In genomic region chr11:6483015-6483414, GRCh38 we compare ENCODE assay signal across 13 cellular contexts. TPM values are rescaled to one million over a fixed set of nuclear protein-coding genes. Genes with fewer than 3 reads are reported as not detected.
DNase-seq lines count a peak whose midpoint lies in the region; ATAC-seq, FAIRE-seq and TF ChIP-seq lines count a peak whose summit lies in the region.
"Had no signal": no experiment of that assay in that cellular context is flagged by ENCODE, and none has a peak within 500 bp of the region (broad histone marks: within the 10 kb centered on the region; RNA-seq: fewer than 3 reads in every experiment).

No MANE protein-coding gene starts in this region.

- H3K4me2 ChIP-seq in GM12878 (ENCODE audit: control insufficient read depth, insufficient read depth) = peak overlapping the region; percentile 98

- H3K4me1 ChIP-seq in CD4-positive, CD25-positive, alpha-beta regulatory T cell (ENCODE audit: control insufficient read depth, insufficient read depth, low read length, poor library complexity, severe bottlenecking) = peaks cover 33% of the 10 kb centered on the region
- H3K4me1 ChIP-seq in GM12878 (ENCODE audit: control insufficient read depth, insufficient read depth, low read length) = peaks cover 19% of the 10 kb centered on the region
- H3K4me1 ChIP-seq in SJCRH30 = peaks cover 3% of the 10 kb centered on the region; the same call in 1 of the 2 replicates

- no peak for FAIRE-seq in GM12878 (lab: Jason Lieb, UNC)
- FAIRE-seq: islet of Langerhans had no signal

- no peak for TF ChIP-seq POLR2A in GM12878 (IDR thresholded peaks at IDR 0.05; ENCODE audit: low read depth, low read length)

- peak overlapping the region; percentile 87 for H3K4me3 ChIP-seq in CD4-positive, CD25-positive, alpha-beta regulatory T cell (ENCODE audit: low read depth, low read length)
- H3K4me3 ChIP-seq in GM12878 (peak overlapping the region; percentile 93; the same call in 1 of the 2 replicates), SJCRH30 (no peak overlapping the region)

- H4K20me1 ChIP-seq in GM12878 (ENCODE audit: control insufficient read depth, insufficient read depth) = no peaks in the 10 kb centered on the region

- ATAC-seq in CD4-positive, CD25-positive, alpha-beta regulatory T cell (ENCODE audit: low read depth in 2 of 2) = no peak
- ATAC-seq in GM12878 (no peak), natural killer cell (no peak)

- peaks cover 14% of the 10 kb centered on the region for H3K36me3 Mint-ChIP-seq in CD4-positive, CD25-positive, alpha-beta regulatory T cell
- H3K36me3 Mint-ChIP-seq in IgD-negative memory B cell = no peaks in the 10 kb centered on the region
- H3K36me3 Mint-ChIP-seq in natural killer cell = no peaks in the 10 kb centered on the region

- no peak for DNase-seq in CD4-positive, CD25-positive, alpha-beta regulatory T cell
- DNase-seq in GM12878 (ENCODE audit: low read depth, low spot score) = no peak
- no peak for DNase-seq in natural killer cell
- no peak for DNase-seq in KBM-7
- DNase-seq in NCI-H1417 (lab: John Stamatoyannopoulos, UW) = no peak
- no peak for DNase-seq in SJCRH30
- DNase-seq in activated CD4-positive, CD25-positive, alpha-beta regulatory T cell (lab: John Stamatoyannopoulos, UW) = no peak
- DNase-seq: SIG-M5 had no signal

- no peak overlapping the region; the same call in 1 of the 2 replicates for H3K9ac ChIP-seq in GM12878 (ENCODE audit: control insufficient read depth, insufficient read depth, low read length)

- no peaks in the 10 kb centered on the region for H3K27me3 Mint-ChIP-seq in CD4-positive, CD25-positive, alpha-beta regulatory T cell
- H3K27me3 Mint-ChIP-seq in IgD-negative memory B cell (no peaks in the 10 kb centered on the region), natural killer cell (ENCODE audit: low read depth in 2 of 2) (no peaks in the 10 kb centered on the region)

- TF ChIP-seq CTCF in GM12878 (IDR thresholded peaks at IDR 0.05 in 2 of 3, conservative IDR thresholded peaks at IDR 0.05 in 1 of 3; ENCODE audit: control insufficient read depth in 2 of 3, extremely low read depth in 1 of 3, insufficient read depth in 1 of 3, low read depth in 3 of 3, low read length in 3 of 3) (no peak), natural killer cell (IDR thresholded peaks at IDR 0.05) (no peak)

- intact Hi-C loops in GM12878 (cut with micrococcal nuclease; ENCODE audit: unreplicated experiment) (loop anchor here (10.0 kb wide), 2 partner anchors 248 to 1042 kb away; partner anchors contain the start of genes CNGA4 and FHIP1B), natural killer cell (cut with micrococcal nuclease) (loop anchor here (5.0 kb wide), 2 partner anchors 281 to 796 kb away; partner anchors contain the start of genes TRIM22 and TRIM5)

- SMC1A ChIA-PET in GM12878 (lab: Charles Lee; ENCODE audit: uncharacterized antibody, unreplicated experiment) = interaction anchor here (1.1 to 2.9 kb wide), 5 partner anchors 9 to 200 kb away, joined by 3 to 14 read pairs (median 3); partner anchors contain the start of gene MRPL17

- peak overlapping the region; percentile 48 to 97 (median 70) for H3K27ac Mint-ChIP-seq in CD4-positive, CD25-positive, alpha-beta regulatory T cell
- H3K27ac Mint-ChIP-seq in IgD-negative memory B cell (peak overlapping the region; percentile 15 to 93 (median 48)), natural killer cell (peak overlapping the region; percentile 95 to 99)

- peaks cover 40% of the 10 kb centered on the region for H3K79me2 ChIP-seq in GM12878 (ENCODE audit: control insufficient read depth, insufficient read depth, low read length)

- POLR2A ChIA-PET in GM12878 (lab: Charles Lee) = interaction anchor here (0.6 kb wide), 1 partner anchor 14 kb away, joined by 3 read pairs; the partner anchor contains the start of gene DNHD1

- H3K27me3 ChIP-seq in CD4-positive, CD25-positive, alpha-beta regulatory T cell (ENCODE audit: control insufficient read depth, insufficient read depth, low read length) = no peaks in the 10 kb centered on the region
- H3K27me3 ChIP-seq in GM12878 (replicated peaks in 1 of 2; ENCODE audit: control insufficient read depth in 2 of 2, insufficient read depth in 2 of 2, low read length in 1 of 2) = no peaks in the 10 kb centered on the region
- no peaks in the 10 kb centered on the region for H3K27me3 ChIP-seq in SJCRH30
- H3K27me3 ChIP-seq: tibial nerve had no signal

- TF ChIP-seq EP300 in GM12878 (IDR thresholded peaks at IDR 0.05; ENCODE audit: borderline replicate concordance in 1 of 2, control insufficient read depth in 1 of 2, low read depth in 2 of 2, low read length in 2 of 2) = no peak

- RAD21 ChIA-PET in GM12878 (lab: Charles Lee; ENCODE audit: unreplicated experiment) = no interaction called here

- CTCF ChIA-PET in GM12878 (lab: Yijun Ruan, JAX) = interaction anchor here (0.7 to 10.7 kb wide), 7 partner anchors 23 to 265 kb away, joined by 3 to 119 read pairs (median 10); partner anchors contain the start of gene MRPL17

- no peak overlapping the region for H2AFZ ChIP-seq in GM12878 (ENCODE audit: control insufficient read depth, low read depth, low read length)

- H3K27ac ChIP-seq in CD4-positive, CD25-positive, alpha-beta regulatory T cell (ENCODE audit: insufficient read depth, low read length, poor library complexity, severe bottlenecking) = peak overlapping the region; percentile 94
- H3K27ac ChIP-seq in GM12878 (ENCODE audit: control insufficient read depth, insufficient read depth) (no peak overlapping the region; the same call in 1 of the 2 replicates), SJCRH30 (no peak overlapping the region)

- in situ Hi-C loops in GM12878 (cut with MboI) (loop anchor here (5.0 kb wide), 1 partner anchor 124 kb away; no protein-coding TSS in a partner anchor), KBM-7 (cut with MboI; ENCODE audit: low pct_unique_long_range_greater_than_20kb, low sequenced_read_pairs) (no loop called here)

- H3K36me3 ChIP-seq in CD4-positive, CD25-positive, alpha-beta regulatory T cell (ENCODE audit: control insufficient read depth, insufficient read depth, low read length) = peaks cover 50% of the 10 kb centered on the region
- H3K36me3 ChIP-seq in GM12878 (ENCODE audit: control insufficient read depth in 2 of 2, insufficient read depth in 2 of 2, low read length in 1 of 2) (peaks cover 0 to 16% of the 10 kb centered on the region in 2 experiments; a peak in 2 of 4 replicates), SJCRH30 (peaks cover 42% of the 10 kb centered on the region)

- no peak for TF ChIP-seq RAD21 in GM12878 (IDR thresholded peaks at IDR 0.05; ENCODE audit: insufficient read depth, low read depth, low read length)

- H3K9me3 ChIP-seq in CD4-positive, CD25-positive, alpha-beta regulatory T cell (ENCODE audit: control insufficient read depth in 2 of 2, low read length in 2 of 2) = no peaks in the 10 kb centered on the region
- H3K9me3 ChIP-seq in GM12878 (replicated peaks; ENCODE audit: control insufficient read depth, insufficient read depth, low read length) (no peaks in the 10 kb centered on the region), SJCRH30 (replicated peaks) (no peaks in the 10 kb centered on the region)
- H3K9me3 ChIP-seq: tibial nerve had no signal

- H3K4me3 Mint-ChIP-seq in CD4-positive, CD25-positive, alpha-beta regulatory T cell = peak overlapping the region; percentile 89 to 99 (median 96)
- H3K4me3 Mint-ChIP-seq in IgD-negative memory B cell = peak overlapping the region in 3 of 4 donors; percentile 84 to 95 (median 89)
- H3K4me3 Mint-ChIP-seq in natural killer cell = peak overlapping the region; percentile 75

- WGBS in GM12878 (ENCODE audit: insufficient coverage, insufficient replicate concordance, low lambda C conversion rate, missing lambda C conversion rate) = 95% methylated on average over 6 of the region's 6 CpGs

- no TSS peak for BruUV-seq in GM12878 (replicated peaks; lab: Mats Ljungman, UMichigan)

- peaks cover 20 to 47% (median 31%) of the 10 kb centered on the region in 4 donors for H3K4me1 Mint-ChIP-seq in CD4-positive, CD25-positive, alpha-beta regulatory T cell
- peaks cover 28 to 31% (median 30%) of the 10 kb centered on the region in 3 donors for H3K4me1 Mint-ChIP-seq in IgD-negative memory B cell
- H3K4me1 Mint-ChIP-seq in natural killer cell = peaks cover 32 to 37% of the 10 kb centered on the region in 2 donors

- peaks cover 0 to 2% (median 0%) of the 10 kb centered on the region in 7 donors for H3K9me3 Mint-ChIP-seq in CD4-positive, CD25-positive, alpha-beta regulatory T cell
- no peaks in the 10 kb centered on the region for H3K9me3 Mint-ChIP-seq in IgD-negative memory B cell
- no peaks in the 10 kb centered on the region for H3K9me3 Mint-ChIP-seq in natural killer cell

RNA-seq across cellular contexts. Expression of gene TIMM10B, which starts 1.7 kb away (rescaled TPM):
- 49.8 TPM for total RNA-seq in CD4-positive, CD25-positive, alpha-beta regulatory T cell
- 10 to 100 TPM; 24.5 to 47.9 (median 33.4) TPM for polyA plus RNA-seq in CD4-positive, CD25-positive, alpha-beta regulatory T cell
- 25.4 TPM for polyA plus RNA-seq in IgD-negative memory B cell
- total RNA-seq in GM12878 (2013; cell fraction: nucleolus; rRNA removed) = 209 and 215 TPM in 2 replicates
- total RNA-seq in GM12878 (2014; rRNA removed) = 40.5 and 41.4 TPM in 2 replicates
- 28.8 and 30.3 TPM in 2 replicates for total RNA-seq in GM12878 (2014; rRNA removed; fragmentation: Illumina TruSeq; extraction: Trizol)
- 39.2 and 42.1 TPM in 2 replicates for total RNA-seq in GM12878 (2021)
- polyA plus RNA-seq in GM12878 (2011; ENCODE audit: low read depth) = 25.9 TPM
- 58.6 and 64.3 TPM in 2 replicates for polyA plus RNA-seq in GM12878 (2011; rRNA removed)
- polyA plus RNA-seq in GM12878 (2011; cell fraction: cytosol; rRNA removed) = 66.0 and 70.2 TPM in 2 replicates
- 65.6 and 86.1 TPM in 2 replicates for polyA plus RNA-seq in GM12878 (2011; cell fraction: nucleus; rRNA removed)
- 29.4 and 30.0 TPM in 2 replicates for polyA plus RNA-seq in GM12878 (2012)
- 32.9 and 36.1 TPM in 2 replicates for polyA plus RNA-seq in GM12878 (2014; fragmentation: Illumina TruSeq; extraction: Trizol)
- 100 to 1,000 TPM in 1 of 2 experiments, 10 to 100 TPM in 1; 93.3 to 126 TPM for polyA plus RNA-seq in GM12878 (2014; fragmentation: Nextera tagmentation; extraction: Ambion mirVana)
- polyA plus RNA-seq in GM12878 (2014; rRNA removed) = 33.5 and 47.8 TPM in 2 replicates
- polyA plus RNA-seq in GM12878 (2016; fragmentation: Nextera tagmentation; extraction: Ambion mirVana) = 10 to 100 TPM; 58.4 to 61.6 TPM
- 44.2 and 73.7 TPM in 2 replicates for polyA minus RNA-seq in GM12878 (2011; rRNA and poly(A)+ RNA removed)
- 15.5 and 24.5 TPM in 2 replicates for polyA minus RNA-seq in GM12878 (2011; cell fraction: cytosol; rRNA and poly(A)+ RNA removed)
- 77.0 and 98.9 TPM in 2 replicates for polyA minus RNA-seq in GM12878 (2011; cell fraction: nucleus; rRNA and poly(A)+ RNA removed)
- total RNA-seq in natural killer cell = 10 to 100 TPM; 69.6 to 92.8 (median 71.4) TPM
- total RNA-seq in SJCRH30 (2014; rRNA removed; shearing (Covaris generic)) = 40.9 and 41.1 TPM in 2 replicates

RNA-seq across cellular contexts. Expression of gene ARFIP2, which starts 1.9 kb away (rescaled TPM):
- total RNA-seq in CD4-positive, CD25-positive, alpha-beta regulatory T cell = 45.4 TPM
- 10 to 100 TPM; 33.0 to 38.3 (median 35.6) TPM for polyA plus RNA-seq in CD4-positive, CD25-positive, alpha-beta regulatory T cell
- polyA plus RNA-seq in IgD-negative memory B cell (36.3 TPM), GM12878 (2011; rRNA removed) (35.9 and 44.7 TPM in 2 replicates), GM12878 (2014; fragmentation: Illumina TruSeq; extraction: Trizol) (41.4 and 52.8 TPM in 2 replicates), GM12878 (2014; fragmentation: Nextera tagmentation; extraction: Ambion mirVana) (10 to 100 TPM; 11.7 to 18.9 TPM), GM12878 (2014; rRNA removed) (59.8 and 65.5 TPM in 2 replicates), GM12878 (2016; fragmentation: Nextera tagmentation; extraction: Ambion mirVana) (10 to 100 TPM; 49.5 to 53.1 TPM)
- total RNA-seq in GM12878 (2013; cell fraction: nucleolus; rRNA removed) = 53.4 and 65.2 TPM in 2 replicates
- total RNA-seq in GM12878 (2014; rRNA removed) (47.7 and 49.5 TPM in 2 replicates), GM12878 (2014; rRNA removed; fragmentation: Illumina TruSeq; extraction: Trizol) (35.6 TPM in 2 replicates), GM12878 (2021) (44.2 and 48.4 TPM in 2 replicates), natural killer cell (10 to 100 TPM; 44.7 to 62.3 (median 51.4) TPM)
- 36.2 TPM for polyA plus RNA-seq in GM12878 (2011; ENCODE audit: low read depth)
- 40.0 and 50.8 TPM in 2 replicates for polyA plus RNA-seq in GM12878 (2011; cell fraction: cytosol; rRNA removed)
- 130 and 160 TPM in 2 replicates for polyA plus RNA-seq in GM12878 (2011; cell fraction: nucleus; rRNA removed)
- 43.4 and 52.7 TPM in 2 replicates for polyA plus RNA-seq in GM12878 (2012)
- 33.1 and 33.8 TPM in 2 replicates for polyA minus RNA-seq in GM12878 (2011; rRNA and poly(A)+ RNA removed)
- 8.4 and 9.6 TPM in 2 replicates for polyA minus RNA-seq in GM12878 (2011; cell fraction: cytosol; rRNA and poly(A)+ RNA removed)
- polyA minus RNA-seq in GM12878 (2011; cell fraction: nucleus; rRNA and poly(A)+ RNA removed) = 49.7 and 60.0 TPM in 2 replicates
- total RNA-seq in SJCRH30 (2014; rRNA removed; shearing (Covaris generic)) = 39.5 and 40.1 TPM in 2 replicates

RNA-seq across cellular contexts. Expression of gene TRIM3, which starts 9.3 kb away (rescaled TPM):
- 16.4 TPM for total RNA-seq in CD4-positive, CD25-positive, alpha-beta regulatory T cell
- polyA plus RNA-seq in CD4-positive, CD25-positive, alpha-beta regulatory T cell = 1 to 10 TPM in 3 of 4 donors, under 1 TPM in 1; 0.91 to 2.7 (median 1.9) TPM
- 0.61 TPM for polyA plus RNA-seq in IgD-negative memory B cell
- 14.7 and 15.4 TPM in 2 replicates for total RNA-seq in GM12878 (2013; cell fraction: nucleolus; rRNA removed)
- total RNA-seq in GM12878 (2014; rRNA removed) = 6.1 and 11.8 TPM in 2 replicates
- 3.4 and 3.7 TPM in 2 replicates for total RNA-seq in GM12878 (2014; rRNA removed; fragmentation: Illumina TruSeq; extraction: Trizol)
- 6.9 and 8.7 TPM in 2 replicates for total RNA-seq in GM12878 (2021)
- polyA plus RNA-seq in GM12878 (2011; ENCODE audit: low read depth) = 2.9 TPM
- 3.3 and 4.4 TPM in 2 replicates for polyA plus RNA-seq in GM12878 (2011; rRNA removed)
- polyA plus RNA-seq in GM12878 (2011; cell fraction: cytosol; rRNA removed) = 4.2 and 5.7 TPM in 2 replicates
- polyA plus RNA-seq in GM12878 (2011; cell fraction: nucleus; rRNA removed) = 28.2 and 29.4 TPM in 2 replicates
- 4.2 and 5.3 TPM in 2 replicates for polyA plus RNA-seq in GM12878 (2012)
- 4.7 and 7.5 TPM in 2 replicates for polyA plus RNA-seq in GM12878 (2014; fragmentation: Illumina TruSeq; extraction: Trizol)
- polyA plus RNA-seq in GM12878 (2014; fragmentation: Nextera tagmentation; extraction: Ambion mirVana) = under 1 TPM; 0.34 to 0.55 TPM
- 11.0 and 18.3 TPM in 2 replicates for polyA plus RNA-seq in GM12878 (2014; rRNA removed)
- polyA plus RNA-seq in GM12878 (2016; fragmentation: Nextera tagmentation; extraction: Ambion mirVana) = 1 to 10 TPM; 4.6 to 5.0 TPM
- 4.3 and 5.5 TPM in 2 replicates for polyA minus RNA-seq in GM12878 (2011; rRNA and poly(A)+ RNA removed)
- polyA minus RNA-seq in GM12878 (2011; cell fraction: cytosol; rRNA and poly(A)+ RNA removed) = 2.4 and 3.0 TPM in 2 replicates
- polyA minus RNA-seq in GM12878 (2011; cell fraction: nucleus; rRNA and poly(A)+ RNA removed) = 4.0 and 10.0 TPM in 2 replicates
- total RNA-seq in natural killer cell = 10 to 100 TPM; 26.4 to 30.9 (median 26.5) TPM
- 10.0 and 15.6 TPM in 2 replicates for total RNA-seq in SJCRH30 (2014; rRNA removed; shearing (Covaris generic))

RNA-seq across cellular contexts. Expression of gene DNHD1, which starts 14.1 kb away (rescaled TPM):
- 32.7 TPM for total RNA-seq in CD4-positive, CD25-positive, alpha-beta regulatory T cell
- polyA plus RNA-seq in CD4-positive, CD25-positive, alpha-beta regulatory T cell = 1 to 10 TPM in 3 of 4 donors, under 1 TPM in 1; 0.65 to 1.6 (median 1.4) TPM
- polyA plus RNA-seq in IgD-negative memory B cell = 1.9 TPM
- 157 and 165 TPM in 2 replicates for total RNA-seq in GM12878 (2013; cell fraction: nucleolus; rRNA removed)
- total RNA-seq in GM12878 (2014; rRNA removed) = 10.1 and 11.7 TPM in 2 replicates
- 6.7 and 7.8 TPM in 2 replicates for total RNA-seq in GM12878 (2014; rRNA removed; fragmentation: Illumina TruSeq; extraction: Trizol)
- 12.3 and 14.0 TPM in 2 replicates for total RNA-seq in GM12878 (2021)
- 12.7 TPM for polyA plus RNA-seq in GM12878 (2011; ENCODE audit: low read depth)
- 9.4 and 13.6 TPM in 2 replicates for polyA plus RNA-seq in GM12878 (2011; rRNA removed)
- 10.3 and 12.6 TPM in 2 replicates for polyA plus RNA-seq in GM12878 (2011; cell fraction: cytosol; rRNA removed)
- 146 and 224 TPM in 2 replicates for polyA plus RNA-seq in GM12878 (2011; cell fraction: nucleus; rRNA removed)
- polyA plus RNA-seq in GM12878 (2012) = 19.4 TPM in 2 replicates
- polyA plus RNA-seq in GM12878 (2014; fragmentation: Illumina TruSeq; extraction: Trizol) = 7.6 and 10.6 TPM in 2 replicates
- 1 to 10 TPM in 1 of 2 experiments, under 1 TPM in 1; 0.99 to 1.1 TPM for polyA plus RNA-seq in GM12878 (2014; fragmentation: Nextera tagmentation; extraction: Ambion mirVana)
- 16.5 and 16.9 TPM in 2 replicates for polyA plus RNA-seq in GM12878 (2014; rRNA removed)
- 1 to 10 TPM; 4.0 to 6.1 TPM for polyA plus RNA-seq in GM12878 (2016; fragmentation: Nextera tagmentation; extraction: Ambion mirVana)
- 33.1 and 43.5 TPM in 2 replicates for polyA minus RNA-seq in GM12878 (2011; rRNA and poly(A)+ RNA removed)
- polyA minus RNA-seq in GM12878 (2011; cell fraction: cytosol; rRNA and poly(A)+ RNA removed) = 4.6 and 4.7 TPM in 2 replicates
- polyA minus RNA-seq in GM12878 (2011; cell fraction: nucleus; rRNA and poly(A)+ RNA removed) = 40.4 and 49.0 TPM in 2 replicates
- total RNA-seq in natural killer cell = 10 to 100 TPM; 29.6 to 38.3 (median 31.4) TPM
- 3.5 and 4.7 TPM in 2 replicates for total RNA-seq in SJCRH30 (2014; rRNA removed; shearing (Covaris generic))

RNA-seq across cellular contexts. Expression of gene HPX, which starts 42.2 kb away (rescaled TPM):
- total RNA-seq in CD4-positive, CD25-positive, alpha-beta regulatory T cell = 1.5 TPM
- polyA plus RNA-seq in CD4-positive, CD25-positive, alpha-beta regulatory T cell = not detected
- 0.46 TPM for polyA plus RNA-seq in IgD-negative memory B cell
- 0.67 TPM in 1 of 2 replicates, not detected in the other for total RNA-seq in GM12878 (2013; cell fraction: nucleolus; rRNA removed)
- total RNA-seq in GM12878 (2014; rRNA removed) = 1.7 TPM in 1 of 2 replicates, not detected in the other
- total RNA-seq in GM12878 (2014; rRNA removed; fragmentation: Illumina TruSeq; extraction: Trizol) = 0.09 and 0.37 TPM in 2 replicates
- 1.7 and 2.1 TPM in 2 replicates for total RNA-seq in GM12878 (2021)
- polyA plus RNA-seq in GM12878 (2011; ENCODE audit: low read depth) = 1.0 TPM
- polyA plus RNA-seq in GM12878 (2011; rRNA removed) = 0.06 and 0.23 TPM in 2 replicates
- polyA plus RNA-seq in GM12878 (2011; cell fraction: cytosol; rRNA removed) = not detected in 2 replicates
- polyA plus RNA-seq in GM12878 (2011; cell fraction: nucleus; rRNA removed) = 0.48 and 0.91 TPM in 2 replicates
- polyA plus RNA-seq in GM12878 (2012) = 0.06 and 0.14 TPM in 2 replicates
- polyA plus RNA-seq in GM12878 (2014; fragmentation: Illumina TruSeq; extraction: Trizol) = 0.18 and 0.29 TPM in 2 replicates
- polyA plus RNA-seq in GM12878 (2014; fragmentation: Nextera tagmentation; extraction: Ambion mirVana) = under 1 TPM; 0.11 TPM
- polyA plus RNA-seq in GM12878 (2014; rRNA removed) = 0.33 and 0.60 TPM in 2 replicates
- polyA plus RNA-seq in GM12878 (2016; fragmentation: Nextera tagmentation; extraction: Ambion mirVana) = under 1 TPM in 1 of 2 experiments, not detected in 1; 0.08 TPM
- polyA minus RNA-seq in GM12878 (2011; rRNA and poly(A)+ RNA removed) = 0.44 TPM in 1 of 2 replicates, not detected in the other
- not detected in 2 replicates for polyA minus RNA-seq in GM12878 (2011; cell fraction: cytosol; rRNA and poly(A)+ RNA removed)
- polyA minus RNA-seq in GM12878 (2011; cell fraction: nucleus; rRNA and poly(A)+ RNA removed) = 0.67 TPM in 1 of 2 replicates, not detected in the other
- 1 to 10 TPM in 1 of 3 donors, under 1 TPM in 2; 0.35 to 1.5 (median 0.98) TPM for total RNA-seq in natural killer cell
- total RNA-seq in SJCRH30 (2014; rRNA removed; shearing (Covaris generic)) = not detected in 2 replicates
- total RNA-seq: activated CD8-positive, alpha-beta memory T cell treated with anti-CD3 and anti-CD28 coated beads for 36 hours; NCI-H460 had no signal
